ENCODE assay signal across 1 cellular context in genomic region chr7:24573554-24574338, GRCh38.
TF ChIP-seq lines count a peak whose summit lies in the region.

No MANE protein-coding gene starts in this region.

TF ChIP-seq in H1, 55 proteins besides CTCF, POLR2A, EP300 and RAD21 (continued from another document):
- TF ChIP-seq E2F6 (IDR thresholded peaks at IDR 0.05) (no peak), JUN (IDR thresholded peaks at IDR 0.05; ENCODE audit: low read depth, low read length) (no peak), TAF1 (IDR thresholded peaks at IDR 0.05; ENCODE audit: low read depth, low read length) (no peak; the same call in 1 of the 2 replicates), CTBP2 (IDR thresholded peaks at IDR 0.05; ENCODE audit: borderline replicate concordance, insufficient read depth, insufficient read length, low read length) (no peak), BCL11A (IDR thresholded peaks at IDR 0.05; ENCODE audit: low read depth in 2 of 2, low read length in 2 of 2) (no peak), ZNF274 (IDR thresholded peaks at IDR 0.05; ENCODE audit: borderline replicate concordance, extremely low read depth, low read length) (no peak), FOSL1 (IDR thresholded peaks at IDR 0.05; ENCODE audit: insufficient read depth, low read depth, low read length) (no peak), EGR1 (IDR thresholded peaks at IDR 0.05; ENCODE audit: borderline replicate concordance, low read depth, low read length) (no peak), PHF8 (conservative IDR thresholded peaks at IDR 0.05; ENCODE audit: low read depth, low read length) (peak; percentile 20; the same call in 1 of the 2 replicates), TEAD4 (IDR thresholded peaks at IDR 0.05; ENCODE audit: low read depth, low read length) (no peak), CREB1 (IDR thresholded peaks at IDR 0.05) (no peak), SIRT6 (IDR thresholded peaks at IDR 0.05; ENCODE audit: low read length) (no peak), SUZ12 (IDR thresholded peaks at IDR 0.05; ENCODE audit: low read length) (no peak), RBBP5 (IDR thresholded peaks at IDR 0.05; ENCODE audit: borderline replicate concordance, low read depth, low read length) (0 out of 2 replicates have a peak, but pooled peaks have one; percentile 40), JUND (IDR thresholded peaks at IDR 0.05; ENCODE audit: low read length) (no peak), POLR2AphosphoS5 (IDR thresholded peaks at IDR 0.05; ENCODE audit: low read depth, low read length) (no peak), HDAC6 (IDR thresholded peaks at IDR 0.05; ENCODE audit: low read depth, low read length) (no peak), KDM5A (IDR thresholded peaks at IDR 0.05; ENCODE audit: low read length) (no peak), NRF1 (IDR thresholded peaks at IDR 0.05; ENCODE audit: low read depth, low read length) (no peak), ASH2L (IDR thresholded peaks at IDR 0.05; ENCODE audit: low read length) (peak; percentile 53), BACH1 (IDR thresholded peaks at IDR 0.05; ENCODE audit: low read length) (0 out of 2 replicates have a peak, but pooled peaks have one; percentile 0), SIN3A (conservative IDR thresholded peaks at IDR 0.05 in 1 of 2, IDR thresholded peaks at IDR 0.05 in 1 of 2; ENCODE audit: low read depth in 1 of 2, low read length in 2 of 2) (no peak), SP2 (IDR thresholded peaks at IDR 0.05; ENCODE audit: low read length) (no peak), CBX8 (IDR thresholded peaks at IDR 0.05; ENCODE audit: borderline replicate concordance, low read depth, low read length) (no peak), SP4 (IDR thresholded peaks at IDR 0.05; ENCODE audit: low read length) (no peak), KDM4A (IDR thresholded peaks at IDR 0.05; ENCODE audit: low read depth, low read length, severe bottlenecking) (peak; percentile 88)
